In the genomic region with DNA sequence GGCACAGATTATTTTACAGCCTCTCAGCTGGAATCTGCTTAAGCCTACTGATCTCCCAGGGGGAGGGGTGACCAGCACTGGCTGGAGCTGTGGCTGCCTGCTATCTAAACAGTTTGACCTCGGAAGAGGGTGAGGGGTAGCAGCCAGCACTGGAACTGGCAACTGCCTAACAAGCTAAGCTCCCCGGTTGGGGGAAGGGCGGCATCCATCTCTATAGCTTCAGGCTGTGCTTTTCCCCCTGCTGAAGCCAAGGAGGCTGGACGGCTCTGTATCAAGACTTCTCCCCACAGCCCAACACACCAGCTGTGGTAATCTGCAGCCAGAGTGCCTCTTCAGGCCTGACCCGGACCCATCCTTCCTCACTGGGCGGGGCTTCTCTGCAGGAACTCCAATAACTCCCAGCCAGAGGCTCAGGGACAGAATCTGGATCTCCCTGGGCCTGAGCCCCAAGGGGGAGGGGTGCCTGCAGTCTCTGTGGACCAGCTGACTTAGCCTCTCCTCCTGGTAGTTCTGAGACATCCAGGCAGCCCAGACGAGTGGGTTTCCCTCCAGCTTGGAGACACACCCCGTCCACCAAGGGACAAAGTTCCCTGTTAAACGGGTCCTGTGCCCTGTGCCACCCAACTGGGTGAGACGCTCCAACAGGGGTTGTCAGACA, we compare ENCODE assay signal across 16 cellular contexts.
DNase-seq lines count a peak whose midpoint lies in the region; ATAC-seq and TF ChIP-seq lines count a peak whose summit lies in the region.
"Had no signal": no experiment of that assay in that cellular context is flagged by ENCODE, and none has a peak within 500 bp of the region (broad histone marks: within the 10 kb centered on the region; RNA-seq: fewer than 3 reads in every experiment).

No MANE protein-coding gene starts in this region.

- peaks cover 0 to 4% (median 4%) of the 10 kb centered on the region in 3 donors for H3K36me3 Mint-ChIP-seq in immature natural killer cell

- intact Hi-C loops in left ventricle myocardium superior (cut with micrococcal nuclease), result no loop called here

- H3K27me3 Mint-ChIP-seq in immature natural killer cell (ENCODE audit: low read depth in 3 of 3), result peaks cover 0 to 4% (median 0%) of the 10 kb centered on the region in 3 donors
- H3K27me3 Mint-ChIP-seq: IgD-negative memory B cell had no signal

- H3K27ac ChIP-seq in right atrium auricular region, result no peak overlapping the region
- H3K27ac ChIP-seq: C4-2B, SJSA1 had no signal

- DNase-seq in left ventricle myocardium superior, result peak; percentile 26
- no peak for DNase-seq in right atrium auricular region (ENCODE audit: low spot score)
- peak; percentile 50 for DNase-seq in NT2/D1 (ENCODE audit: low read depth, low spot score)
- peak; percentile 12 for DNase-seq in iPS-NIHi11 (ENCODE audit: low spot score)
- DNase-seq in HuH-7 (ENCODE audit: low spot score), result no peak
- DNase-seq in NCI-H510A treated with DMSO at 0.1 percent for 48 hours (lab: John Stamatoyannopoulos, UW), result no peak
- DNase-seq in immature natural killer cell, result no peak
- DNase-seq in NCI-H2227 treated with DMSO at 0.1 percent for 48 hours (lab: John Stamatoyannopoulos, UW), result no peak
- DNase-seq: GOT3, NCI-H187 treated with DMSO at 0.1 percent for 48 hours, NCI-H446 treated with DMSO at 0.1 percent for 48 hours, SW 1271 had no signal

- no peak overlapping the region for H3K9ac ChIP-seq in NT2/D1 (ENCODE audit: insufficient read length, low read depth)

- no peak for TF ChIP-seq CTCF in right atrium auricular region (IDR thresholded peaks at IDR 0.05)

- no peak overlapping the region for H3K27ac Mint-ChIP-seq in immature natural killer cell
- H3K27ac Mint-ChIP-seq: IgD-negative memory B cell had no signal

- no peaks in the 10 kb centered on the region for H3K9me3 ChIP-seq in right atrium auricular region
- no peaks in the 10 kb centered on the region for H3K9me3 ChIP-seq in NT2/D1 (ENCODE audit: insufficient read depth, low read length)
- H3K9me3 ChIP-seq: SJSA1 had no signal

- no peak overlapping the region for H3K4me3 Mint-ChIP-seq in immature natural killer cell
- H3K4me3 Mint-ChIP-seq: IgD-negative memory B cell had no signal

- H3K36me3 ChIP-seq in right atrium auricular region, result no peaks in the 10 kb centered on the region
- H3K36me3 ChIP-seq in NT2/D1 (ENCODE audit: insufficient read depth, insufficient read length, low read length), result no peaks in the 10 kb centered on the region
- H3K36me3 ChIP-seq: SJSA1 had no signal

- H3K4me1 Mint-ChIP-seq in immature natural killer cell, result no peaks in the 10 kb centered on the region
- H3K4me1 Mint-ChIP-seq: IgD-negative memory B cell had no signal

- H3K27me3 ChIP-seq in right atrium auricular region (no peaks in the 10 kb centered on the region), NT2/D1 (ENCODE audit: insufficient read depth, insufficient read length) (no peaks in the 10 kb centered on the region)
- H3K27me3 ChIP-seq: SJSA1 had no signal

- H3K4me3 ChIP-seq in right atrium auricular region (no peak overlapping the region), NT2/D1 (ENCODE audit: insufficient read length, low read depth) (no peak overlapping the region)
- H3K4me3 ChIP-seq: GM12878, SJSA1 had no signal

- peaks cover 13 to 69% (median 35%) of the 10 kb centered on the region in 6 donors for H3K9me3 Mint-ChIP-seq in immature natural killer cell

- H3K4me1 ChIP-seq in right atrium auricular region (no peaks in the 10 kb centered on the region), NT2/D1 (ENCODE audit: insufficient read depth, insufficient read length) (peaks cover 8% of the 10 kb centered on the region)
- H3K4me1 ChIP-seq: SJSA1 had no signal

- ATAC-seq in left ventricle myocardium superior, result no peak
- ATAC-seq: GM12878 had no signal

Comparison
In these comparisons a context has a peak if more than half of its experiments do, and no peak if none do; other contexts are left out.
1. DNase-seq: peak in left ventricle myocardium superior (single experiment), NT2/D1 (single experiment) and iPS-NIHi11 (single experiment); none in right atrium auricular region (single experiment), HuH-7 (single experiment), NCI-H510A treated with DMSO at 0.1 percent for 48 hours (single experiment), immature natural killer cell (0 of 3) and NCI-H2227 treated with DMSO at 0.1 percent for 48 hours (single experiment).